8 cellular contexts compared by ENCODE assay signal in genomic region chr12:56448860-56449621, GRCh38. TPM values are rescaled to one million over a fixed set of nuclear protein-coding genes. Genes with fewer than 3 reads are reported as not detected.
A peak's percentile ranks its signal among the peaks of the same experiment; 100 is the strongest.
DNase-seq lines count a peak whose midpoint lies in the region; ATAC-seq and TF ChIP-seq lines count a peak whose summit lies in the region.

TSS of gene TIMELESS (minus strand) at chr12:56449426. CDS start at chr12:56434170, 15,256 bp downstream.

- H3K9ac ChIP-seq in colonic mucosa (ENCODE audit: low read depth in 2 of 2, low read length in 2 of 2) = peak within 1 kb of the TSS; percentile 61 to 86

- H3K4me3 ChIP-seq in colonic mucosa = peak within 1 kb of the TSS; percentile 58

- H3K9me3 ChIP-seq in colonic mucosa = no peaks in the 10 kb centered on the region

- no peaks in the 10 kb centered on the region for H3K36me3 ChIP-seq in colonic mucosa

- DNase-seq in Ammon's horn (ENCODE audit: low spot score) (peak; percentile 95), NCI-H524 (lab: John Stamatoyannopoulos, UW) (peak; percentile 90 to 91), colonic mucosa (peak; percentile 93)
- peak; percentile 90 for DNase-seq in activated CD4-positive, alpha-beta T cell treated with anti-CD3 and anti-CD28 coated beads for 48 hours
- peak; percentile 69 to 79 for DNase-seq in stimulated activated CD4-positive, alpha-beta T cell treated with anti-CD3 and anti-CD28 coated beads, Interleukin-1b, Interleukin-23, amount 100 ng/mL, for 4 hours (ENCODE audit: low read depth in 2 of 2)

- H3K27ac ChIP-seq in colonic mucosa = peak within 1 kb of the TSS; percentile 73
- peak within 1 kb of the TSS; percentile 92 for H3K27ac ChIP-seq in layer of hippocampus (ENCODE audit: low read depth, low read length)

- intact Hi-C loops in colonic mucosa (cut with DNase I) = loop anchor here (5.0 kb wide), 1 partner anchor 87 kb away; the partner anchor contains the start of genes APOF and STAT2

- no peak for TF ChIP-seq CTCF in colonic mucosa (IDR thresholded peaks at IDR 0.05)

- no peaks in the 10 kb centered on the region for H3K4me1 ChIP-seq in colonic mucosa

- peak; percentile 91 for ATAC-seq in HG03439 (IDR thresholded peaks at IDR 0.05; ENCODE audit: unreplicated experiment)

- TF ChIP-seq POLR2A in GM19193 (IDR thresholded peaks at IDR 0.05; ENCODE audit: extremely low read depth, insufficient read depth, insufficient read length) = peak; percentile 93

- H3K27me3 ChIP-seq in colonic mucosa (no peaks in the 10 kb centered on the region), layer of hippocampus (ENCODE audit: control insufficient read depth, insufficient read depth, low read length) (no peaks in the 10 kb centered on the region)

RNA-seq across cellular contexts. Expression of gene TIMELESS, which starts in this region (rescaled TPM):
- total RNA-seq in colonic mucosa = 10 to 100 TPM in 1 of 2 donors, 1 to 10 TPM in 1; 9.1 to 36.4 TPM

Comparison
In these comparisons a context has a peak if more than half of its experiments do, and no peak if none do; other contexts are left out.
1. Peak in every context shown above with its lines: DNase-seq, ATAC-seq, H3K4me3 ChIP-seq and H3K27ac ChIP-seq.